8 cellular contexts compared by ENCODE assay signal in genomic region chr2:1625281-1626001, GRCh38.
DNase-seq lines count a peak whose midpoint lies in the region; ATAC-seq and TF ChIP-seq lines count a peak whose summit lies in the region.
"Had no signal": no experiment of that assay in that cellular context is flagged by ENCODE, and none has a peak within 500 bp of the region (broad histone marks: within the 10 kb centered on the region; RNA-seq: fewer than 3 reads in every experiment).

No MANE protein-coding gene starts in this region.

- H3K36me3 Mint-ChIP-seq in type B pancreatic cell = peaks cover 19% of the 10 kb centered on the region

- peak; percentile 100 for TF ChIP-seq EP300 in Ishikawa (IDR thresholded peaks at IDR 0.05; ENCODE audit: borderline replicate concordance)

- intact Hi-C loops in breast epithelium (cut with DNase I; ENCODE audit: low total_unique reads) = no loop called here

- peak overlapping the region; percentile 65 for H3K4me3 Mint-ChIP-seq in type B pancreatic cell

- peak; percentile 40; the same call in 1 of the 2 replicates for TF ChIP-seq RAD21 in Ishikawa (IDR thresholded peaks at IDR 0.05; ENCODE audit: low read depth)

- DNase-seq in breast epithelium (ENCODE audit: low spot score in 2 of 2) (peak; percentile 81 to 91), kidney epithelial cell (ENCODE audit: low read depth) (peak; percentile 84), type B pancreatic cell (ENCODE audit: extremely low spot score, unreplicated experiment) (no peak), NCI-H187 treated with DMSO at 0.1 percent for 48 hours (lab: John Stamatoyannopoulos, UW) (no peak)
- no peak for DNase-seq in stimulated activated CD4-positive, alpha-beta T cell treated with anti-CD3 and anti-CD28 coated beads, Interleukin-4, amount 100 ng/mL, for 1 hour

- H3K4me1 Mint-ChIP-seq in type B pancreatic cell (ENCODE audit: unreplicated experiment) = peaks cover 13% of the 10 kb centered on the region

- peaks cover 12% of the 10 kb centered on the region for H3K9me3 Mint-ChIP-seq in type B pancreatic cell

- TF ChIP-seq POLR2A in breast epithelium (IDR thresholded peaks at IDR 0.05) = no peak

- H3K36me3 ChIP-seq in breast epithelium (no peaks in the 10 kb centered on the region), kidney epithelial cell (ENCODE audit: control insufficient read depth, insufficient read depth, low read length) (no peaks in the 10 kb centered on the region)
- H3K36me3 ChIP-seq: gastrocnemius medialis had no signal

- H3K27ac Mint-ChIP-seq in type B pancreatic cell = peak overlapping the region; percentile 42

- peaks cover 3% of the 10 kb centered on the region for H3K27me3 Mint-ChIP-seq in type B pancreatic cell

- no peaks in the 10 kb centered on the region for H3K9me3 ChIP-seq in breast epithelium
- H3K9me3 ChIP-seq: gastrocnemius medialis had no signal

- peaks cover 9% of the 10 kb centered on the region in 2 donors for H3K4me1 ChIP-seq in breast epithelium

- H3K27ac ChIP-seq in breast epithelium = peak overlapping the region; percentile 67 to 76

- ATAC-seq in HG03175 (IDR thresholded peaks at IDR 0.05; ENCODE audit: unreplicated experiment) = no peak

- no peaks in the 10 kb centered on the region for H3K27me3 ChIP-seq in breast epithelium
- H3K27me3 ChIP-seq in kidney epithelial cell (ENCODE audit: control insufficient read depth, insufficient read depth, low read length) = no peaks in the 10 kb centered on the region

- H3K4me3 ChIP-seq in breast epithelium (peak overlapping the region in 1 of 3 donors; percentile 31), kidney epithelial cell (ENCODE audit: low read depth, low read length) (no peak overlapping the region)
- H3K4me3 ChIP-seq: gastrocnemius medialis had no signal

- TF ChIP-seq CTCF in breast epithelium (IDR thresholded peaks at IDR 0.05) (peak in 1 of 3 donors; percentile 2), kidney epithelial cell (IDR thresholded peaks at IDR 0.05; ENCODE audit: insufficient read depth, low read length, poor library complexity, severe bottlenecking) (no peak), type B pancreatic cell (conservative IDR thresholded peaks at IDR 0.05) (no peak)

TF ChIP-seq in Ishikawa, 13 proteins besides CTCF, POLR2A, EP300 and RAD21:
- TF ChIP-seq, protein P1, sequence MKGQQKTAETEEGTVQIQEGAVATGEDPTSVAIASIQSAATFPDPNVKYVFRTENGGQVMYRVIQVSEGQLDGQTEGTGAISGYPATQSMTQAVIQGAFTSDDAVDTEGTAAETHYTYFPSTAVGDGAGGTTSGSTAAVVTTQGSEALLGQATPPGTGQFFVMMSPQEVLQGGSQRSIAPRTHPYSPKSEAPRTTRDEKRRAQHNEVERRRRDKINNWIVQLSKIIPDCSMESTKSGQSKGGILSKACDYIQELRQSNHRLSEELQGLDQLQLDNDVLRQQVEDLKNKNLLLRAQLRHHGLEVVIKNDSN (IDR thresholded peaks at IDR 0.05) = peak; percentile 20; the same call in 1 of the 2 replicates
- TF ChIP-seq FOXM1 (IDR thresholded peaks at IDR 0.05; ENCODE audit: borderline replicate concordance, low read depth) (peak; percentile 100), EGR1 (IDR thresholded peaks at IDR 0.05) (peak; percentile 35), TAF1 (IDR thresholded peaks at IDR 0.05; ENCODE audit: low read depth) (0 out of 2 replicates have a peak, but pooled peaks have one; percentile 35), TEAD4 (IDR thresholded peaks at IDR 0.05) (peak; percentile 100), CREB1 (IDR thresholded peaks at IDR 0.05; ENCODE audit: low read depth) (0 out of 2 replicates have a peak, but pooled peaks have one; percentile 42), TCF12 (IDR thresholded peaks at IDR 0.05; ENCODE audit: low read depth) (peak; percentile 100), NFIC (IDR thresholded peaks at IDR 0.05) (peak; percentile 100), YY1 (IDR thresholded peaks at IDR 0.05; ENCODE audit: low read depth) (no peak), MAX (IDR thresholded peaks at IDR 0.05) (peak; percentile 83), ZBTB7A (IDR thresholded peaks at IDR 0.05; ENCODE audit: low read depth) (no peak; the same call in 1 of the 2 replicates), CEBPB (IDR thresholded peaks at IDR 0.05) (peak; percentile 94)
- TF ChIP-seq, protein P2, sequence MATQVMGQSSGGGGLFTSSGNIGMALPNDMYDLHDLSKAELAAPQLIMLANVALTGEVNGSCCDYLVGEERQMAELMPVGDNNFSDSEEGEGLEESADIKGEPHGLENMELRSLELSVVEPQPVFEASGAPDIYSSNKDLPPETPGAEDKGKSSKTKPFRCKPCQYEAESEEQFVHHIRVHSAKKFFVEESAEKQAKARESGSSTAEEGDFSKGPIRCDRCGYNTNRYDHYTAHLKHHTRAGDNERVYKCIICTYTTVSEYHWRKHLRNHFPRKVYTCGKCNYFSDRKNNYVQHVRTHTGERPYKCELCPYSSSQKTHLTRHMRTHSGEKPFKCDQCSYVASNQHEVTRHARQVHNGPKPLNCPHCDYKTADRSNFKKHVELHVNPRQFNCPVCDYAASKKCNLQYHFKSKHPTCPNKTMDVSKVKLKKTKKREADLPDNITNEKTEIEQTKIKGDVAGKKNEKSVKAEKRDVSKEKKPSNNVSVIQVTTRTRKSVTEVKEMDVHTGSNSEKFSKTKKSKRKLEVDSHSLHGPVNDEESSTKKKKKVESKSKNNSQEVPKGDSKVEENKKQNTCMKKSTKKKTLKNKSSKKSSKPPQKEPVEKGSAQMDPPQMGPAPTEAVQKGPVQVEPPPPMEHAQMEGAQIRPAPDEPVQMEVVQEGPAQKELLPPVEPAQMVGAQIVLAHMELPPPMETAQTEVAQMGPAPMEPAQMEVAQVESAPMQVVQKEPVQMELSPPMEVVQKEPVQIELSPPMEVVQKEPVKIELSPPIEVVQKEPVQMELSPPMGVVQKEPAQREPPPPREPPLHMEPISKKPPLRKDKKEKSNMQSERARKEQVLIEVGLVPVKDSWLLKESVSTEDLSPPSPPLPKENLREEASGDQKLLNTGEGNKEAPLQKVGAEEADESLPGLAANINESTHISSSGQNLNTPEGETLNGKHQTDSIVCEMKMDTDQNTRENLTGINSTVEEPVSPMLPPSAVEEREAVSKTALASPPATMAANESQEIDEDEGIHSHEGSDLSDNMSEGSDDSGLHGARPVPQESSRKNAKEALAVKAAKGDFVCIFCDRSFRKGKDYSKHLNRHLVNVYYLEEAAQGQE (IDR thresholded peaks at IDR 0.05; ENCODE audit: low read depth) = peak; percentile 44; the same call in 1 of the 2 replicates
TF ChIP-seq in Ishikawa: peak in this region for 11.

Comparison
In these comparisons a context has a peak if more than half of its experiments do, and no peak if none do; other contexts are left out.
1. DNase-seq: peak in breast epithelium (2 of 2) and kidney epithelial cell (single experiment); none in type B pancreatic cell (single experiment), NCI-H187 treated with DMSO at 0.1 percent for 48 hours (single experiment) and stimulated activated CD4-positive, alpha-beta T cell treated with anti-CD3 and anti-CD28 coated beads, Interleukin-4, amount 100 ng/mL, for 1 hour (single experiment).